In genomic region chr13:72043361-72043760, GRCh38 we compare ENCODE assay signal across 21 cellular contexts.
"Had no signal": no experiment of that assay in that cellular context is flagged by ENCODE, and none has a peak within 500 bp of the region (broad histone marks: within the 10 kb centered on the region; RNA-seq: fewer than 3 reads in every experiment).

No MANE protein-coding gene starts in this region.

- H3K9me3 ChIP-seq: colonic mucosa, esophagus squamous epithelium, gastrocnemius medialis, left lung, lower lobe of right lung had no signal

- H3K4me3 ChIP-seq: colonic mucosa, esophagus squamous epithelium, gastrocnemius medialis, heart right ventricle, left lung, lower lobe of right lung had no signal

- H3K27me3 ChIP-seq: colonic mucosa, esophagus squamous epithelium, gastrocnemius medialis, heart right ventricle, left lung had no signal

- H3K27ac ChIP-seq: colonic mucosa, epithelial cell of prostate, esophagus squamous epithelium, gastrocnemius medialis, heart right ventricle, left lung, lower lobe of right lung had no signal

- H3K4me1 ChIP-seq: colonic mucosa, esophagus squamous epithelium, gastrocnemius medialis, heart right ventricle, left lung, lower lobe of right lung had no signal

- DNase-seq: colonic mucosa; cortex of kidney; effector CD8-positive, alpha-beta T cell; effector memory CD8-positive, alpha-beta T cell; endodermal cell; erythroblast; esophagus squamous epithelium; foreskin fibroblast; foreskin melanocyte; gastrocnemius medialis; glutamatergic neuron; head of caudate nucleus; heart right ventricle; hypothalamus; immature natural killer cell; left cardiac atrium; left lung; left ventricle myocardium superior; lower lobe of right lung; mesenchymal stem cell had no signal

- H3K36me3 ChIP-seq: colonic mucosa, esophagus squamous epithelium, gastrocnemius medialis, heart right ventricle, left lung, lower lobe of right lung had no signal
